Comparison of ENCODE assay signal across 11 cellular contexts in genomic region chrX:50211510-50211909, GRCh38. TPM values are rescaled to one million over a fixed set of nuclear protein-coding genes. Genes with fewer than 3 reads are reported as not detected.
A peak's percentile ranks its signal among the peaks of the same experiment; 100 is the strongest.
DNase-seq lines count a peak whose midpoint lies in the region; ATAC-seq and TF ChIP-seq lines count a peak whose summit lies in the region.
"Had no signal": no experiment of that assay in that cellular context is flagged by ENCODE, and none has a peak within 500 bp of the region (broad histone marks: within the 10 kb centered on the region; RNA-seq: fewer than 3 reads in every experiment).

No MANE protein-coding gene starts in this region.

- 20 to 50% methylated on average over 1 to 8 of the region's 8 CpGs for WGBS in transverse colon (ENCODE audit: low coverage in 1 of 2), 2 donors
- WGBS in heart right ventricle, 2 donors, result 39 to 46% methylated on average over 8 of the region's 8 CpGs
- 44 to 78% (median 67%) methylated on average over 8 of the region's 8 CpGs for WGBS in spleen, 5 donors
- WGBS in stomach, 5 donors, result 44 to 73% (median 53%) methylated on average over 8 of the region's 8 CpGs

- no peak overlapping the region for H3K4me3 ChIP-seq in NB4 (ENCODE audit: low read depth, low read length)
- no peak overlapping the region for H3K4me3 ChIP-seq in transverse colon
- H3K4me3 ChIP-seq in heart right ventricle, result no peak overlapping the region
- H3K4me3 ChIP-seq in spleen, result no peak overlapping the region
- H3K4me3 ChIP-seq in stomach, result no peak overlapping the region
- H3K4me3 ChIP-seq: thyroid gland had no signal

- POLR2A ChIA-PET in activated CD8-positive, alpha-beta T cell treated with anti-CD3 and anti-CD28 coated beads for 36 hours (lab: Charles Lee), result no interaction called here
- POLR2A ChIA-PET in activated CD8-positive, alpha-beta T cell treated with anti-CD3 and anti-CD28 coated beads, Interleukin-2, amount 10 ng/mL, durations not matched to agents 7 days and 5 days (lab: Charles Lee), result no interaction called here

- no peak overlapping the region for H3K4me3 Mint-ChIP-seq in activated CD8-positive, alpha-beta T cell treated with anti-CD3 and anti-CD28 coated beads for 36 hours
- no peak overlapping the region for H3K4me3 Mint-ChIP-seq in activated CD8-positive, alpha-beta T cell treated with anti-CD3 and anti-CD28 coated beads, Interleukin-2, amount 10 ng/mL, durations not matched to agents 7 days and 5 days

- CTCF ChIA-PET in activated CD8-positive, alpha-beta T cell treated with anti-CD3 and anti-CD28 coated beads for 36 hours (lab: Charles Lee), result no interaction called here
- CTCF ChIA-PET in activated CD8-positive, alpha-beta T cell treated with anti-CD3 and anti-CD28 coated beads, Interleukin-2, amount 10 ng/mL, durations not matched to agents 7 days and 5 days (lab: Charles Lee), result no interaction called here

- no peak overlapping the region for H3K27ac ChIP-seq in transverse colon
- H3K27ac ChIP-seq in heart right ventricle, result no peak overlapping the region
- no peak overlapping the region for H3K27ac ChIP-seq in spleen
- no peak overlapping the region for H3K27ac ChIP-seq in stomach
- H3K27ac ChIP-seq: thyroid gland had no signal

- in situ Hi-C loops in transverse colon (cut with MboI; ENCODE audit: low pct_ligation_motif_present in 1 of 4, low pct_unique_long_range_greater_than_20kb in 1 of 4, low sequenced_read_pairs in 3 of 4), result no loop called here

- no peaks in the 10 kb centered on the region for H3K36me3 Mint-ChIP-seq in activated CD8-positive, alpha-beta T cell treated with anti-CD3 and anti-CD28 coated beads for 36 hours (ENCODE audit: low read depth)
- H3K36me3 Mint-ChIP-seq in activated CD8-positive, alpha-beta T cell treated with anti-CD3 and anti-CD28 coated beads, Interleukin-2, amount 10 ng/mL, durations not matched to agents 7 days and 5 days (ENCODE audit: low read depth), result no peaks in the 10 kb centered on the region

- no peaks in the 10 kb centered on the region for H3K9me3 Mint-ChIP-seq in activated CD8-positive, alpha-beta T cell treated with anti-CD3 and anti-CD28 coated beads for 36 hours
- H3K9me3 Mint-ChIP-seq in activated CD8-positive, alpha-beta T cell treated with anti-CD3 and anti-CD28 coated beads, Interleukin-2, amount 10 ng/mL, durations not matched to agents 7 days and 5 days (ENCODE audit: insufficient read depth), result no peaks in the 10 kb centered on the region

- H3K27me3 ChIP-seq in transverse colon (no peaks in the 10 kb centered on the region), heart right ventricle (peaks cover 0 to 9% (median 0%) of the 10 kb centered on the region in 7 donors), spleen (replicated peaks in 1 of 7) (no peaks in the 10 kb centered on the region), stomach (no peaks in the 10 kb centered on the region)
- H3K27me3 ChIP-seq: thyroid gland had no signal

- H3K4me1 ChIP-seq in transverse colon (no peaks in the 10 kb centered on the region), heart right ventricle (no peaks in the 10 kb centered on the region), spleen (no peaks in the 10 kb centered on the region), stomach (no peaks in the 10 kb centered on the region)
- H3K4me1 ChIP-seq: thyroid gland had no signal

- no peak for ATAC-seq in activated CD8-positive, alpha-beta T cell treated with anti-CD3 and anti-CD28 coated beads for 36 hours
- ATAC-seq in activated CD8-positive, alpha-beta T cell treated with anti-CD3 and anti-CD28 coated beads, Interleukin-2, amount 10 ng/mL, durations not matched to agents 7 days and 5 days, result no peak
- no peak for ATAC-seq in heart right ventricle

- TF ChIP-seq EP300 in transverse colon (IDR thresholded peaks at IDR 0.05; ENCODE audit: low read depth) (no peak), stomach (IDR thresholded peaks at IDR 0.05) (no peak)

- intact Hi-C loops in activated CD8-positive, alpha-beta T cell treated with anti-CD3 and anti-CD28 coated beads for 36 hours (cut with micrococcal nuclease), result no loop called here
- intact Hi-C loops in transverse colon (cut with DNase I; ENCODE audit: low total_unique reads), result no loop called here
- intact Hi-C loops in heart right ventricle (cut with DNase I), result no loop called here
- intact Hi-C loops in spleen (cut with DNase I; ENCODE audit: low total_unique reads), result no loop called here
- intact Hi-C loops in stomach (cut with DNase I; ENCODE audit: low total_unique reads), result no loop called here

- H3K9me3 ChIP-seq in transverse colon (no peaks in the 10 kb centered on the region), heart right ventricle (no peaks in the 10 kb centered on the region), spleen (no peaks in the 10 kb centered on the region), stomach (no peaks in the 10 kb centered on the region)
- H3K9me3 ChIP-seq: thyroid gland had no signal

- TF ChIP-seq POLR2A in NB4 (IDR thresholded peaks at IDR 0.05; ENCODE audit: extremely low read depth, insufficient read length) (no peak), transverse colon (IDR thresholded peaks at IDR 0.05) (no peak), spleen (IDR thresholded peaks at IDR 0.05) (no peak), stomach (IDR thresholded peaks at IDR 0.05) (no peak)

- H3K36me3 ChIP-seq in transverse colon, result no peaks in the 10 kb centered on the region
- no peaks in the 10 kb centered on the region for H3K36me3 ChIP-seq in heart right ventricle
- no peaks in the 10 kb centered on the region for H3K36me3 ChIP-seq in spleen
- no peaks in the 10 kb centered on the region for H3K36me3 ChIP-seq in stomach
- H3K36me3 ChIP-seq: thyroid gland had no signal

- H3K27me3 Mint-ChIP-seq in activated CD8-positive, alpha-beta T cell treated with anti-CD3 and anti-CD28 coated beads for 36 hours, result no peaks in the 10 kb centered on the region
- H3K27me3 Mint-ChIP-seq in activated CD8-positive, alpha-beta T cell treated with anti-CD3 and anti-CD28 coated beads, Interleukin-2, amount 10 ng/mL, durations not matched to agents 7 days and 5 days (ENCODE audit: low read depth), result no peaks in the 10 kb centered on the region

- H3K4me1 Mint-ChIP-seq in activated CD8-positive, alpha-beta T cell treated with anti-CD3 and anti-CD28 coated beads for 36 hours (ENCODE audit: low read depth), result no peaks in the 10 kb centered on the region
- H3K4me1 Mint-ChIP-seq in activated CD8-positive, alpha-beta T cell treated with anti-CD3 and anti-CD28 coated beads, Interleukin-2, amount 10 ng/mL, durations not matched to agents 7 days and 5 days (ENCODE audit: low read depth), result no peaks in the 10 kb centered on the region

- TF ChIP-seq CTCF in activated CD8-positive, alpha-beta T cell treated with anti-CD3 and anti-CD28 coated beads for 36 hours (IDR thresholded peaks at IDR 0.05), result no peak
- TF ChIP-seq CTCF in NB4 (IDR thresholded peaks at IDR 0.05; ENCODE audit: low read depth, low read length), result peak; percentile 23
- peak in 3 of 5 experiments; percentile 13 to 27 (median 22) for TF ChIP-seq CTCF in transverse colon (IDR thresholded peaks at IDR 0.05)
- TF ChIP-seq CTCF in heart right ventricle (IDR thresholded peaks at IDR 0.05), result peak in 2 of 9 donors; percentile 28 to 39
- TF ChIP-seq CTCF in spleen (IDR thresholded peaks at IDR 0.05 in 8 of 11, conservative IDR thresholded peaks at IDR 0.05 in 3 of 11), result peak in 4 of 11 experiments; percentile 14 to 29 (median 25)
- TF ChIP-seq CTCF in stomach (IDR thresholded peaks at IDR 0.05), result no peak

- H3K27ac Mint-ChIP-seq in activated CD8-positive, alpha-beta T cell treated with anti-CD3 and anti-CD28 coated beads for 36 hours, result no peak overlapping the region
- H3K27ac Mint-ChIP-seq in activated CD8-positive, alpha-beta T cell treated with anti-CD3 and anti-CD28 coated beads, Interleukin-2, amount 10 ng/mL, durations not matched to agents 7 days and 5 days, result no peak overlapping the region

- peak; percentile 8 for DNase-seq in activated CD8-positive, alpha-beta T cell treated with anti-CD3 and anti-CD28 coated beads for 36 hours
- no peak for DNase-seq in activated CD8-positive, alpha-beta T cell treated with anti-CD3 and anti-CD28 coated beads, Interleukin-2, amount 10 ng/mL, durations not matched to agents 7 days and 5 days
- DNase-seq in NB4 (ENCODE audit: low read depth), result peak; percentile 27
- DNase-seq in dermis blood vessel endothelial cell, result peak; percentile 21
- DNase-seq in transverse colon, result no peak
- DNase-seq in heart right ventricle, result no peak
- DNase-seq in spleen, result no peak
- no peak for DNase-seq in stomach
- DNase-seq: central memory CD4-positive, alpha-beta T cell; NCI-H1048; thyroid gland had no signal

RNA-seq across cellular contexts. Expression of gene CCNB3, which starts 6.9 kb away (rescaled TPM):
- total RNA-seq in activated CD8-positive, alpha-beta T cell treated with anti-CD3 and anti-CD28 coated beads for 36 hours, result under 1 TPM; 0.25 to 0.51 TPM
- under 1 TPM; 0.21 to 0.76 TPM for total RNA-seq in activated CD8-positive, alpha-beta T cell treated with anti-CD3 and anti-CD28 coated beads, Interleukin-2, amount 10 ng/mL, durations not matched to agents 7 days and 5 days
- total RNA-seq in dermis blood vessel endothelial cell, result 0.88 TPM in 1 of 2 replicates, not detected in the other
- under 1 TPM in 2 of 4 donors, not detected in 2; 0.41 to 0.48 TPM for total RNA-seq in transverse colon
- under 1 TPM in 8 of 10 donors, not detected in 2; 0.06 to 0.42 (median 0.19) TPM for total RNA-seq in heart right ventricle
- polyA plus RNA-seq in heart right ventricle, result under 1 TPM in 1 of 2 donors, not detected in 1; 0.12 TPM
- total RNA-seq in spleen, result 1 to 10 TPM in 5 of 7 donors, under 1 TPM in 2; 0.20 to 2.1 (median 1.2) TPM
- polyA plus RNA-seq in spleen, result under 1 TPM; 0.28 to 0.61 (median 0.32) TPM
- under 1 TPM in 2 of 5 donors, not detected in 3; 0.14 to 0.37 TPM for total RNA-seq in stomach
- polyA plus RNA-seq in stomach, result under 1 TPM; 0.12 to 0.31 (median 0.18) TPM

RNA-seq across cellular contexts. Expression of gene AKAP4, which starts 10.7 kb away (rescaled TPM):
- not detected for total RNA-seq in activated CD8-positive, alpha-beta T cell treated with anti-CD3 and anti-CD28 coated beads for 36 hours
- total RNA-seq in activated CD8-positive, alpha-beta T cell treated with anti-CD3 and anti-CD28 coated beads, Interleukin-2, amount 10 ng/mL, durations not matched to agents 7 days and 5 days, result not detected
- total RNA-seq in dermis blood vessel endothelial cell (not detected in 2 replicates), transverse colon (not detected), heart right ventricle (not detected), spleen (not detected), stomach (not detected)
- polyA plus RNA-seq in heart right ventricle (not detected), spleen (not detected), stomach (not detected)

Comparison
In these comparisons a context has a peak if more than half of its experiments do, and no peak if none do; other contexts are left out.
1. DNase-seq: peak in activated CD8-positive, alpha-beta T cell treated with anti-CD3 and anti-CD28 coated beads for 36 hours (single experiment), NB4 (single experiment) and dermis blood vessel endothelial cell (single experiment); none in activated CD8-positive, alpha-beta T cell treated with anti-CD3 and anti-CD28 coated beads, Interleukin-2, amount 10 ng/mL, durations not matched to agents 7 days and 5 days (single experiment), transverse colon (single experiment), heart right ventricle (0 of 2), spleen (single experiment) and stomach (single experiment).
2. CTCF ChIP-seq: peak in NB4 (single experiment) and transverse colon (3 of 5); none in activated CD8-positive, alpha-beta T cell treated with anti-CD3 and anti-CD28 coated beads for 36 hours (single experiment) and stomach (0 of 7).